11 cellular contexts compared by ENCODE assay signal in genomic region chr14:34211732-34212131, GRCh38.
DNase-seq lines count a peak whose midpoint lies in the region; ATAC-seq and TF ChIP-seq lines count a peak whose summit lies in the region.
"Had no signal": no experiment of that assay in that cellular context is flagged by ENCODE, and none has a peak within 500 bp of the region (broad histone marks: within the 10 kb centered on the region; RNA-seq: fewer than 3 reads in every experiment).

No MANE protein-coding gene starts in this region.

- H3K4me1 Mint-ChIP-seq in activated T-helper 1 cell treated with anti-CD3 and anti-CD28 coated beads, Interleukin-12 subunit alpha, Interleukin-12 subunit beta, Interleukin-2, Interleukin-4 antibody, amounts not matched to agents 30 ng/mL and 10 ng/mL and 1 ng/mL, durations not matched to agents 14 hours and 24 hours and 36 hours (ENCODE audit: low read depth), result peaks cover 22% of the 10 kb centered on the region

- no peaks in the 10 kb centered on the region for H3K36me3 Mint-ChIP-seq in activated T-helper 1 cell treated with anti-CD3 and anti-CD28 coated beads, Interleukin-12 subunit alpha, Interleukin-12 subunit beta, Interleukin-2, Interleukin-4 antibody, amounts not matched to agents 30 ng/mL and 10 ng/mL and 1 ng/mL, durations not matched to agents 14 hours and 24 hours and 36 hours (ENCODE audit: low read depth)

- no peaks in the 10 kb centered on the region for H3K9me3 ChIP-seq in uterus

- in situ Hi-C loops in brain microvascular endothelial cell (cut with HindIII; ENCODE audit: low pct_ligation_motif_present, low sequenced_read_pairs), result no loop called here

- no peaks in the 10 kb centered on the region for H3K36me3 ChIP-seq in brain microvascular endothelial cell (replicated peaks)
- no peaks in the 10 kb centered on the region for H3K36me3 ChIP-seq in uterus

- no peaks in the 10 kb centered on the region for H3K4me1 ChIP-seq in uterus

- H3K27ac Mint-ChIP-seq in activated T-helper 1 cell treated with anti-CD3 and anti-CD28 coated beads, Interleukin-12 subunit alpha, Interleukin-12 subunit beta, Interleukin-2, Interleukin-4 antibody, amounts not matched to agents 30 ng/mL and 10 ng/mL and 1 ng/mL, durations not matched to agents 14 hours and 24 hours and 36 hours, result peak overlapping the region; percentile 47

- H3K27me3 ChIP-seq in brain microvascular endothelial cell (replicated peaks) (no peaks in the 10 kb centered on the region), uterus (no peaks in the 10 kb centered on the region)

- peak overlapping the region; percentile 22 for H3K4me3 Mint-ChIP-seq in activated T-helper 1 cell treated with anti-CD3 and anti-CD28 coated beads, Interleukin-12 subunit alpha, Interleukin-12 subunit beta, Interleukin-2, Interleukin-4 antibody, amounts not matched to agents 30 ng/mL and 10 ng/mL and 1 ng/mL, durations not matched to agents 14 hours and 24 hours and 36 hours

- intact Hi-C loops in activated T-helper 1 cell treated with anti-CD3 and anti-CD28 coated beads, Interleukin-12 subunit alpha, Interleukin-12 subunit beta, Interleukin-2, Interleukin-4 antibody, amounts not matched to agents 30 ng/mL and 10 ng/mL and 1 ng/mL, durations not matched to agents 14 hours and 24 hours and 36 hours (cut with micrococcal nuclease), result loop anchor here (1.0 to 10.0 kb wide), 6 partner anchors 8 to 374 kb away; partner anchors contain the start of gene SPTSSA
- intact Hi-C loops in uterus (cut with DNase I; ENCODE audit: low total_unique reads), result no loop called here

- TF ChIP-seq POLR2A in uterus (IDR thresholded peaks at IDR 0.05), result no peak

- ATAC-seq in GM19438 (IDR thresholded peaks at IDR 0.05; ENCODE audit: low read depth, unreplicated experiment) (peak; percentile 82), HG03064 (IDR thresholded peaks at IDR 0.05; ENCODE audit: low read depth, unreplicated experiment) (peak; percentile 61)

- peaks cover 4% of the 10 kb centered on the region for H3K9me3 Mint-ChIP-seq in activated T-helper 1 cell treated with anti-CD3 and anti-CD28 coated beads, Interleukin-12 subunit alpha, Interleukin-12 subunit beta, Interleukin-2, Interleukin-4 antibody, amounts not matched to agents 30 ng/mL and 10 ng/mL and 1 ng/mL, durations not matched to agents 14 hours and 24 hours and 36 hours

- DNase-seq in COLO829 (ENCODE audit: low spot score) (peak; percentile 44), midbrain (lab: John Stamatoyannopoulos, UW) (no peak), brain microvascular endothelial cell (no peak), NCI-H748 treated with DMSO at 0.1 percent for 48 hours (lab: John Stamatoyannopoulos, UW) (no peak), uterus (no peak)
- no peak for DNase-seq in activated T-helper 1 cell treated with anti-CD3 and anti-CD28 coated beads, Interleukin-12 subunit alpha, Interleukin-12 subunit beta, Interleukin-2, Interleukin-4 antibody, amounts not matched to agents 30 ng/mL and 10 ng/mL and 1 ng/mL, durations not matched to agents 14 hours and 24 hours and 36 hours (ENCODE audit: low spot score)
- DNase-seq: C1 segment of cervical spinal cord; dermis blood vessel endothelial cell; stimulated activated CD4-positive, alpha-beta T cell treated with anti-CD3 and anti-CD28 coated beads, Interleukin-2, amount 100 ng/mL, for 48 hours had no signal

- no peak overlapping the region for H3K4me3 ChIP-seq in brain microvascular endothelial cell (ENCODE audit: low read depth, low read length)
- no peak overlapping the region for H3K4me3 ChIP-seq in uterus

- TF ChIP-seq CTCF in brain microvascular endothelial cell (IDR thresholded peaks at IDR 0.05; ENCODE audit: low read depth, low read length, missing control alignments) (no peak), uterus (IDR thresholded peaks at IDR 0.05) (no peak)

- H3K27ac ChIP-seq in brain microvascular endothelial cell, result no peak overlapping the region
- H3K27ac ChIP-seq in uterus, result no peak overlapping the region

- H3K27me3 Mint-ChIP-seq in activated T-helper 1 cell treated with anti-CD3 and anti-CD28 coated beads, Interleukin-12 subunit alpha, Interleukin-12 subunit beta, Interleukin-2, Interleukin-4 antibody, amounts not matched to agents 30 ng/mL and 10 ng/mL and 1 ng/mL, durations not matched to agents 14 hours and 24 hours and 36 hours (ENCODE audit: insufficient read depth), result peaks cover 5% of the 10 kb centered on the region
